8 cellular contexts compared by ENCODE assay signal in the genomic region with DNA sequence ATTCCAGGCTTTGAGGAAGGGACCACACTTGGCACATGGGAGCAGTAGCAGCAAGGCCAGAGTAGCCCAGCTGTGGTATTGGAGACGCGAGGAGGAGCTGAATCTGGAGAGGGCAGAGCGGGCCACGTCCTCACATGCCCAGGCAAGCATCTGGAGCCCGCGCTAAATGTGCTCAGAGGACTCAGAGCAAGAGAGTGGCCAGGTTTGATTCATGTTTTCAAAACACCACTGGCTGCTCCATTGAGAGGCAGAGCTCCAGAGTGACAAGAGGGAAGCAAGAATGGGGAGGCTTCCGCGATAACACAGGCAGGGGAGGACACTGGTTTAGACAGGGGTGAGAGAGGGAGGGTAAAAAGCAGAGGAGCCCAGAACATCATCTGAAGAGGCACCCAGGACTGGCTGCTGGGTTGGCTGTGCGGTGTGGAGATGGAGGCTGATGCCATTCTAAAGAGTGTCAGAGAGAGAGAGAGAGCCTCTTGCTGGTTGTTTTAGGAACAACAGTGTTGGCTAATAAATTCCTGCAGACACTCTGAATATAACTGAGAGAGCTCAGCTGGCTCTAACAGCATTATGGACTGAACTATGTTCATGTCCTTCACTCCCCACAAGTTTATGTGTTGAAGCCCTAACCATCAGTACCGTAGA. TPM values are rescaled to one million over a fixed set of nuclear protein-coding genes. Genes with fewer than 3 reads are reported as not detected.
A peak's percentile ranks its signal among the peaks of the same experiment; 100 is the strongest.
DNase-seq lines count a peak whose midpoint lies in the region; ATAC-seq and TF ChIP-seq lines count a peak whose summit lies in the region.

No MANE protein-coding gene starts in this region.

- peak overlapping the region; percentile 45 for H3K27ac Mint-ChIP-seq in progenitor cell of endocrine pancreas
- no peak overlapping the region for H3K27ac Mint-ChIP-seq in activated T-helper 2 cell treated with anti-CD3 and anti-CD28 coated beads, Interferon-gamma antibody, Interleukin-2, Interleukin-4, amounts not matched to agents 10 μg/mL and 5 μg/mL and 100 μg/mL, durations not matched to agents 14 hours and 24 hours and 36 hours

- no peak for TF ChIP-seq CTCF in HEK293 (tag by site-specific recombination; IDR thresholded peaks at IDR 0.05)
- TF ChIP-seq CTCF in RWPE2 (IDR thresholded peaks at IDR 0.05; ENCODE audit: poor library complexity, severe bottlenecking), result peak; percentile 37
- peak; percentile 79 for TF ChIP-seq CTCF in fibroblast of villous mesenchyme (IDR thresholded peaks at IDR 0.05; ENCODE audit: insufficient read depth, low read depth, low read length)
- peak; percentile 52 for TF ChIP-seq CTCF in progenitor cell of endocrine pancreas (IDR thresholded peaks at IDR 0.05; ENCODE audit: unreplicated experiment)

- H3K27me3 ChIP-seq in RWPE2 (ENCODE audit: insufficient read depth, poor library complexity, severe bottlenecking), result no peaks in the 10 kb centered on the region

- ATAC-seq in RWPE2 (ENCODE audit: low read depth) (peak; percentile 61), GM21528 (IDR thresholded peaks at IDR 0.05; ENCODE audit: low FRiP score, unreplicated experiment) (no peak)

- peak; percentile 33 for DNase-seq in GF-D8 (lab: John Stamatoyannopoulos, UW)
- DNase-seq in RWPE2 (ENCODE audit: low spot score), result no peak
- DNase-seq in fibroblast of villous mesenchyme (ENCODE audit: low read depth), result peak; percentile 72
- no peak for DNase-seq in progenitor cell of endocrine pancreas (ENCODE audit: low spot score, unreplicated experiment)
- no peak for DNase-seq in NCI-H446 (lab: John Stamatoyannopoulos, UW)
- no peak for DNase-seq in activated T-helper 2 cell treated with anti-CD3 and anti-CD28 coated beads, Interferon-gamma antibody, Interleukin-2, Interleukin-4, amounts not matched to agents 10 μg/mL and 5 μg/mL and 100 μg/mL, durations not matched to agents 14 hours and 24 hours and 36 hours (ENCODE audit: low spot score)

- CTCF ChIA-PET in HEK293 (lab: Yijun Ruan, JAX), result interaction anchor here (0.6 to 2.7 kb wide), 14 partner anchors 9 to 1384 kb away, joined by 3 to 22 read pairs (median 4); no protein-coding TSS in a partner anchor

- H3K27me3 Mint-ChIP-seq in progenitor cell of endocrine pancreas, result no peaks in the 10 kb centered on the region
- H3K27me3 Mint-ChIP-seq in activated T-helper 2 cell treated with anti-CD3 and anti-CD28 coated beads, Interferon-gamma antibody, Interleukin-2, Interleukin-4, amounts not matched to agents 10 μg/mL and 5 μg/mL and 100 μg/mL, durations not matched to agents 14 hours and 24 hours and 36 hours (ENCODE audit: low read depth), result no peaks in the 10 kb centered on the region

- no peaks in the 10 kb centered on the region for H3K4me1 Mint-ChIP-seq in progenitor cell of endocrine pancreas (ENCODE audit: low read depth)
- peaks cover 28% of the 10 kb centered on the region for H3K4me1 Mint-ChIP-seq in activated T-helper 2 cell treated with anti-CD3 and anti-CD28 coated beads, Interferon-gamma antibody, Interleukin-2, Interleukin-4, amounts not matched to agents 10 μg/mL and 5 μg/mL and 100 μg/mL, durations not matched to agents 14 hours and 24 hours and 36 hours (ENCODE audit: low read depth)

- intact Hi-C loops in activated T-helper 2 cell treated with anti-CD3 and anti-CD28 coated beads, Interferon-gamma antibody, Interleukin-2, Interleukin-4, amounts not matched to agents 10 μg/mL and 5 μg/mL and 100 μg/mL, durations not matched to agents 14 hours and 24 hours and 36 hours (cut with micrococcal nuclease), result loop anchor here (2.0 kb wide), 1 partner anchor 72 kb away; no protein-coding TSS in a partner anchor

- H3K36me3 ChIP-seq in HEK293 (ENCODE audit: control insufficient read depth in 2 of 2, insufficient read depth in 1 of 2, low read length in 2 of 2), result no peaks in the 10 kb centered on the region
- H3K36me3 ChIP-seq in RWPE2 (ENCODE audit: low read depth), result no peaks in the 10 kb centered on the region

- no peak overlapping the region for H3K27ac ChIP-seq in HEK293 (ENCODE audit: extremely low read depth, low read depth, low read length)
- no peak overlapping the region for H3K27ac ChIP-seq in RWPE2 (ENCODE audit: poor library complexity, severe bottlenecking)

- POLR2A ChIA-PET in HEK293 (lab: Yijun Ruan, JAX), result no interaction called here

- H3K9me3 ChIP-seq in HEK293 (ENCODE audit: control insufficient read depth, insufficient read depth, low read depth, low read length), result no peaks in the 10 kb centered on the region
- peaks cover 6% of the 10 kb centered on the region for H3K9me3 ChIP-seq in RWPE2 (ENCODE audit: severe bottlenecking)

- peaks cover 5% of the 10 kb centered on the region for H3K9me3 Mint-ChIP-seq in progenitor cell of endocrine pancreas (ENCODE audit: low read depth)
- H3K9me3 Mint-ChIP-seq in activated T-helper 2 cell treated with anti-CD3 and anti-CD28 coated beads, Interferon-gamma antibody, Interleukin-2, Interleukin-4, amounts not matched to agents 10 μg/mL and 5 μg/mL and 100 μg/mL, durations not matched to agents 14 hours and 24 hours and 36 hours, result peaks cover 8% of the 10 kb centered on the region

- no peaks in the 10 kb centered on the region for H3K4me1 ChIP-seq in HEK293 (ENCODE audit: control insufficient read depth, insufficient read depth, low read length)
- H3K4me1 ChIP-seq in RWPE2 (ENCODE audit: insufficient read depth, poor library complexity, severe bottlenecking), result peaks cover 29% of the 10 kb centered on the region

- H3K4me3 Mint-ChIP-seq in progenitor cell of endocrine pancreas (ENCODE audit: low read depth), result no peak overlapping the region
- no peak overlapping the region for H3K4me3 Mint-ChIP-seq in activated T-helper 2 cell treated with anti-CD3 and anti-CD28 coated beads, Interferon-gamma antibody, Interleukin-2, Interleukin-4, amounts not matched to agents 10 μg/mL and 5 μg/mL and 100 μg/mL, durations not matched to agents 14 hours and 24 hours and 36 hours (ENCODE audit: low read depth)

- H3K4me3 ChIP-seq in HEK293 (ENCODE audit: low read depth, low read length) (no peak overlapping the region), RWPE2 (ENCODE audit: severe bottlenecking) (no peak overlapping the region), fibroblast of villous mesenchyme (ENCODE audit: low read depth, low read length) (no peak overlapping the region)

- H3K36me3 Mint-ChIP-seq in progenitor cell of endocrine pancreas (ENCODE audit: insufficient read depth), result peaks cover 2% of the 10 kb centered on the region
- peaks cover 3% of the 10 kb centered on the region for H3K36me3 Mint-ChIP-seq in activated T-helper 2 cell treated with anti-CD3 and anti-CD28 coated beads, Interferon-gamma antibody, Interleukin-2, Interleukin-4, amounts not matched to agents 10 μg/mL and 5 μg/mL and 100 μg/mL, durations not matched to agents 14 hours and 24 hours and 36 hours (ENCODE audit: low read depth)

TF ChIP-seq in HEK293, 187 proteins besides CTCF, POLR2A, EP300 and RAD21:
- TF ChIP-seq TRIM28 (IDR thresholded peaks at IDR 0.05; ENCODE audit: borderline replicate concordance, low read length), result 0 out of 2 replicates have a peak, but pooled peaks have one; percentile 11
- TF ChIP-seq ZNF654 (tag by site-specific recombination; IDR thresholded peaks at IDR 0.05; ENCODE audit: low read depth), result peak; percentile 21; the same call in 1 of the 2 replicates
- TF ChIP-seq ZNF341 (tag by site-specific recombination; IDR thresholded peaks at IDR 0.05; ENCODE audit: low read depth), result no peak

RNA-seq across cellular contexts. Expression of a gene that starts 32.3 kb away (rescaled TPM):
- 91.5 and 308 TPM in 2 replicates for total RNA-seq in fibroblast of villous mesenchyme
- 11.6 and 14.2 TPM in 2 replicates for total RNA-seq in progenitor cell of endocrine pancreas
- 21.1 and 21.8 TPM in 2 replicates for total RNA-seq in activated T-helper 2 cell treated with anti-CD3 and anti-CD28 coated beads, Interferon-gamma antibody, Interleukin-2, Interleukin-4, amounts not matched to agents 10 μg/mL and 5 μg/mL and 100 μg/mL, durations not matched to agents 14 hours and 24 hours and 36 hours

Comparison
In these comparisons a context has a peak if more than half of its experiments do, and no peak if none do; other contexts are left out.
1. DNase-seq: peak in GF-D8 (single experiment) and fibroblast of villous mesenchyme (single experiment); none in RWPE2 (single experiment), progenitor cell of endocrine pancreas (single experiment), NCI-H446 (0 of 2) and activated T-helper 2 cell treated with anti-CD3 and anti-CD28 coated beads, Interferon-gamma antibody, Interleukin-2, Interleukin-4, amounts not matched to agents 10 μg/mL and 5 μg/mL and 100 μg/mL, durations not matched to agents 14 hours and 24 hours and 36 hours (single experiment).